ENCODE assay signal across 15 cellular contexts in genomic region chr2:30738141-30738911, GRCh38.
DNase-seq lines count a peak whose midpoint lies in the region; ATAC-seq and TF ChIP-seq lines count a peak whose summit lies in the region.
"Had no signal": no experiment of that assay in that cellular context is flagged by ENCODE, and none has a peak within 500 bp of the region (broad histone marks: within the 10 kb centered on the region; RNA-seq: fewer than 3 reads in every experiment).

No MANE protein-coding gene starts in this region.

- no peaks in the 10 kb centered on the region for H3K36me3 ChIP-seq in WERI-Rb-1
- H3K36me3 ChIP-seq in upper lobe of right lung, result no peaks in the 10 kb centered on the region

- intact Hi-C loops in upper lobe of right lung (cut with DNase I), result no loop called here

- no peaks in the 10 kb centered on the region for H3K4me1 ChIP-seq in upper lobe of right lung
- H3K4me1 ChIP-seq: Caco-2 had no signal

- no peak for TF ChIP-seq CTCF in WERI-Rb-1 (IDR thresholded peaks at IDR 0.05; ENCODE audit: low read depth, low read length)
- TF ChIP-seq CTCF in upper lobe of right lung (IDR thresholded peaks at IDR 0.05), result no peak

- DNase-seq in NCI-H2029 treated with DMSO at 0.1 percent for 48 hours (lab: John Stamatoyannopoulos, UW) (peak; percentile 18), NCI-H2029 (lab: John Stamatoyannopoulos, UW) (no peak), WERI-Rb-1 (peak; percentile 6), mesenteric fat pad (ENCODE audit: low spot score) (peak; percentile 81), upper lobe of right lung (peak; percentile 25), GF-D8 (lab: John Stamatoyannopoulos, UW) (no peak)
- DNase-seq: Caco-2; CD8-positive, alpha-beta memory T cell; DND-41; GDM1; HCEC 1CT; HFFc6 had no signal

- H3K4me3 ChIP-seq in WERI-Rb-1 (ENCODE audit: low read depth, low read length) (no peak overlapping the region), upper lobe of right lung (no peak overlapping the region)

- H3K27ac ChIP-seq in WERI-Rb-1 (no peak overlapping the region), upper lobe of right lung (no peak overlapping the region)
- H3K27ac ChIP-seq: 22Rv1 had no signal

- H3K27me3 ChIP-seq in WERI-Rb-1 (ENCODE audit: insufficient read depth, low read depth, severe bottlenecking) (no peaks in the 10 kb centered on the region), upper lobe of right lung (no peaks in the 10 kb centered on the region)

- ATAC-seq in upper lobe of right lung, result no peak
- ATAC-seq in HG03196 (IDR thresholded peaks at IDR 0.05; ENCODE audit: unreplicated experiment), result no peak
- no peak for ATAC-seq in GM21526 (IDR thresholded peaks at IDR 0.05; ENCODE audit: low FRiP score, unreplicated experiment)

- H3K9me3 ChIP-seq in WERI-Rb-1 (ENCODE audit: severe bottlenecking) (no peaks in the 10 kb centered on the region), upper lobe of right lung (no peaks in the 10 kb centered on the region)
- H3K9me3 ChIP-seq: Caco-2 had no signal

Comparison
In these comparisons a context has a peak if more than half of its experiments do, and no peak if none do; other contexts are left out.
1. DNase-seq: peak in NCI-H2029 treated with DMSO at 0.1 percent for 48 hours (single experiment), WERI-Rb-1 (single experiment), mesenteric fat pad (single experiment) and upper lobe of right lung (single experiment); none in NCI-H2029 (single experiment) and GF-D8 (single experiment).